10 cellular contexts compared by ENCODE assay signal in the genomic region with DNA sequence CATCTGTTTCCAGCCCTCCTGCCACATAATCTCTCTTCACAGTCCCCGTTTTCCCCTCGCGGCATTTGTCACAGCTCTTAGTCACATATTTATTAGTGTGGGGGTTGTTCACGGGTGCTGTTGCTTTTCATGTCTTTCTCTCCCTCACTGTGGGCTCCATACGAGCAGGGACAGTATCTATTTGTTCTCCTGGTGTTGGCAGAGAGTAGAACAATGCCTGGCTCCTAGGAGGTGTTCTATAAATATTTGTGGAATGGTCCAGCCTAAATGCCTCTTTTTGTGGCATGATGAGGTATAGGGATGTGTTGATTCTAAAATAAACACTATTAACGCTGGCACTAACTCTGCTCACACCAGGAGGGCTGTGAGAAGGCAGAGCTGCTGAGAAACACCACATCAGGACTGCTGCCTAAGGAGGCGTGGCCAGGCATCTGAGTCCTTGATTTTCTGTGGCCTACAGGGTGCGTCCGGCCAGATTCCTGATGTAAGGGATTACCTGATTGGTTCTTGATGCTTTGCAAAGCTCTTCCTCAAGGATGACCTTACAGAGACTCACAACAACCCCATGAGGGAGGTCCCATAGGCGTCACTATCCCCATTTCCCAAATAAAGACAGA.
DNase-seq lines count a peak whose midpoint lies in the region; ATAC-seq lines count a peak whose summit lies in the region.
"Had no signal": no experiment of that assay in that cellular context is flagged by ENCODE, and none has a peak within 500 bp of the region (broad histone marks: within the 10 kb centered on the region; RNA-seq: fewer than 3 reads in every experiment).

No MANE protein-coding gene starts in this region.

- intact Hi-C loops in left cardiac atrium (cut with DNase I): no loop called here

- ATAC-seq in HG02610 (IDR thresholded peaks at IDR 0.05; ENCODE audit: unreplicated experiment): peak; percentile 38
- ATAC-seq in left cardiac atrium: peak; percentile 79 to 93
- ATAC-seq in HG03025 (IDR thresholded peaks at IDR 0.05; ENCODE audit: low FRiP score, unreplicated experiment): no peak
- no peak for ATAC-seq in HG03571 (IDR thresholded peaks at IDR 0.05; ENCODE audit: unreplicated experiment)
- ATAC-seq: activated CD4-positive, CD25-positive, alpha-beta regulatory T cell treated with anti-CD3 and anti-CD28 coated beads, Interleukin-2, amount 50 U/mL, for 24 hours had no signal

- peak overlapping the region; percentile 78 for H3K27ac ChIP-seq in substantia nigra (ENCODE audit: low read depth, low read length, poor library complexity, severe bottlenecking)

- DNase-seq in NCI-H82 treated with DMSO at 0.1 percent for 48 hours (lab: John Stamatoyannopoulos, UW; ENCODE audit: unreplicated experiment) (peak; percentile 33), left cardiac atrium (peak; percentile 63), substantia nigra (lab: John Stamatoyannopoulos, UW) (peak in 31 of 49 donors; percentile 5 to 65 (median 36)), cerebellar nuclear complex (lab: John Stamatoyannopoulos, UW) (no peak), NCI-H226 (no peak)
- DNase-seq: GOT3 had no signal

Comparison
In these comparisons a context has a peak if more than half of its experiments do, and no peak if none do; other contexts are left out.
1. ATAC-seq: peak in HG02610 (single experiment) and left cardiac atrium (2 of 2); none in HG03025 (single experiment) and HG03571 (single experiment).
2. DNase-seq: peak in NCI-H82 treated with DMSO at 0.1 percent for 48 hours (single experiment), left cardiac atrium (single experiment) and substantia nigra (31 of 49); none in cerebellar nuclear complex (0 of 2) and NCI-H226 (single experiment).